Comparison of ENCODE assay signal across 8 cellular contexts in genomic region chr17:43006639-43007551, GRCh38. TPM values are rescaled to one million over a fixed set of nuclear protein-coding genes. Genes with fewer than 3 reads are reported as not detected.
DNase-seq lines count a peak whose midpoint lies in the region; ATAC-seq and TF ChIP-seq lines count a peak whose summit lies in the region.

Gene IFI35 (plus strand): TSS chr17:43006784. CDS start chr17:43006948, 164 bp downstream.

- no peaks in the 10 kb centered on the region for H3K79me1 ChIP-seq in neuronal stem cell (ENCODE audit: low read depth, low read length)

- H3K4me2 ChIP-seq in neuronal stem cell (ENCODE audit: insufficient read depth, low read length, poor library complexity, severe bottlenecking) = peak within 1 kb of the TSS; percentile 14

- no peak within 1 kb of the TSS for H3K14ac ChIP-seq in neuronal stem cell (ENCODE audit: low read length)

- H3K9me3 ChIP-seq in neuronal stem cell (replicated peaks in 1 of 2; ENCODE audit: control insufficient read depth in 2 of 2, insufficient read depth in 1 of 2, low read depth in 1 of 2, low read length in 2 of 2) (no peaks in the 10 kb centered on the region), subcutaneous abdominal adipose tissue (ENCODE audit: control insufficient read depth in 5 of 5, low read length in 5 of 5) (no peaks in the 10 kb centered on the region)

- no CpG with 5 or more reads among the region's 18 CpGs for WGBS in neuronal stem cell (ENCODE audit: extremely low coverage in 2 of 2, insufficient read length in 2 of 2, insufficient replicate concordance in 1 of 2), 2 donors

- no peak within 1 kb of the TSS for H3K18ac ChIP-seq in neuronal stem cell (ENCODE audit: low read length)

- no peak within 1 kb of the TSS for H2BK15ac ChIP-seq in neuronal stem cell (ENCODE audit: low read length)

- no peak within 1 kb of the TSS for H2BK12ac ChIP-seq in neuronal stem cell (ENCODE audit: low read length)

- peak; percentile 33 for TF ChIP-seq CTCF in fibroblast of villous mesenchyme (IDR thresholded peaks at IDR 0.05; ENCODE audit: insufficient read depth, low read depth, low read length)

- H2BK120ac ChIP-seq in neuronal stem cell (ENCODE audit: low read depth, low read length) = no peak within 1 kb of the TSS

- H4K91ac ChIP-seq in neuronal stem cell (ENCODE audit: low read depth, low read length, poor library complexity) = no peak within 1 kb of the TSS

- H3K4me3 ChIP-seq in fibroblast of villous mesenchyme (ENCODE audit: low read depth, low read length) (peak within 1 kb of the TSS; percentile 82), neuronal stem cell (ENCODE audit: low read length in 2 of 2) (peak within 1 kb of the TSS in 1 of 2 donors; percentile 7), subcutaneous abdominal adipose tissue (ENCODE audit: low read depth in 1 of 5, low read length in 5 of 5) (peak within 1 kb of the TSS; percentile 94 to 98 (median 94))

- no peak within 1 kb of the TSS for H2AK5ac ChIP-seq in neuronal stem cell (ENCODE audit: low read depth, low read length)

- no peak within 1 kb of the TSS for H4K8ac ChIP-seq in neuronal stem cell (ENCODE audit: low read depth, low read length)

- peak within 1 kb of the TSS; percentile 66 for H3K27ac ChIP-seq in neuronal stem cell (replicated peaks; ENCODE audit: low read length)
- peak within 1 kb of the TSS; percentile 98 for H3K27ac ChIP-seq in subcutaneous abdominal adipose tissue (ENCODE audit: low read depth, low read length)

- H3K4me1 ChIP-seq in neuronal stem cell (ENCODE audit: control insufficient read depth in 2 of 2, insufficient read depth in 1 of 2, low read depth in 1 of 2, low read length in 2 of 2) (peaks cover 0 to 5% of the 10 kb centered on the region in 2 donors), subcutaneous abdominal adipose tissue (ENCODE audit: control insufficient read depth in 5 of 5, insufficient read depth in 5 of 5, low read length in 5 of 5) (peaks cover 0 to 42% (median 18%) of the 10 kb centered on the region in 5 donors)

- peak; percentile 88 for DNase-seq in AG20443 (ENCODE audit: low spot score)
- peak in 72 of 76 experiments; percentile 20 to 84 (median 70) for DNase-seq in HUDEP-2 (lab: John Stamatoyannopoulos, UW; ENCODE audit: unreplicated experiment in 76 of 76)
- DNase-seq in SIG-M5 (lab: John Stamatoyannopoulos, UW) = peak; percentile 49
- peak; percentile 51 for DNase-seq in activated gamma-delta T cell (lab: John Stamatoyannopoulos, UW)
- DNase-seq in fibroblast of villous mesenchyme (ENCODE audit: low read depth) = peak; percentile 92
- no peak for DNase-seq in neuronal stem cell (ENCODE audit: low spot score)

- H2BK5ac ChIP-seq in neuronal stem cell (ENCODE audit: low read length) = no peak within 1 kb of the TSS

- peak; percentile 81 for ATAC-seq in GM19025 (IDR thresholded peaks at IDR 0.05; ENCODE audit: low read depth, unreplicated experiment)

- no peak within 1 kb of the TSS for H3K4ac ChIP-seq in neuronal stem cell (ENCODE audit: low read length)

- H3K9ac ChIP-seq in neuronal stem cell (ENCODE audit: low read depth, low read length, poor library complexity) (peak within 1 kb of the TSS; percentile 84), subcutaneous abdominal adipose tissue (ENCODE audit: low read length in 5 of 5) (peak within 1 kb of the TSS; percentile 94 to 99 (median 98))

- H3K36me3 ChIP-seq in neuronal stem cell (replicated peaks in 1 of 2; ENCODE audit: control insufficient read depth in 2 of 2, insufficient read depth in 2 of 2, low read length in 2 of 2) = peaks cover 17 to 28% of the 10 kb centered on the region in 2 donors
- H3K36me3 ChIP-seq in subcutaneous abdominal adipose tissue (ENCODE audit: control insufficient read depth in 5 of 5, insufficient read depth in 5 of 5, low read length in 5 of 5) = peaks cover 3 to 20% (median 19%) of the 10 kb centered on the region in 5 donors

- peak within 1 kb of the TSS; percentile 77 for H2AFZ ChIP-seq in neuronal stem cell (ENCODE audit: low read length)

- H3K27me3 ChIP-seq in neuronal stem cell (ENCODE audit: control insufficient read depth in 3 of 3, insufficient read depth in 3 of 3, low read depth in 1 of 3, low read length in 3 of 3) = no peaks in the 10 kb centered on the region
- H3K27me3 ChIP-seq in subcutaneous abdominal adipose tissue (ENCODE audit: control insufficient read depth in 5 of 5, insufficient read depth in 4 of 5, low read length in 5 of 5) = no peaks in the 10 kb centered on the region

- peak within 1 kb of the TSS; percentile 16 for H3K23ac ChIP-seq in neuronal stem cell (ENCODE audit: low read depth, low read length, poor library complexity)

RNA-seq across cellular contexts. Expression of gene IFI35, which starts in this region (rescaled TPM):
- total RNA-seq in fibroblast of villous mesenchyme = 31.5 and 34.5 TPM in 2 replicates
- polyA plus RNA-seq in neuronal stem cell (2013, experiment 1 of 2) = 0.26 TPM
- 0.29 TPM for polyA plus RNA-seq in neuronal stem cell (2013, experiment 2 of 2)
